In genomic region chr5:14640765-14641164, GRCh38 we compare ENCODE assay signal across 2 cellular contexts.
TF ChIP-seq lines count a peak whose summit lies in the region.

No MANE protein-coding gene starts in this region.

TF ChIP-seq in WTC11, 78 proteins besides CTCF, POLR2A, EP300 and RAD21:
- TF ChIP-seq ZNF219 (CRISPR knock-in tag; IDR thresholded peaks at IDR 0.05; ENCODE audit: borderline replicate concordance) (no peak), CREB1 (CRISPR knock-in tag; IDR thresholded peaks at IDR 0.05) (no peak), NR2C2 (CRISPR knock-in tag; IDR thresholded peaks at IDR 0.05) (no peak)

TF ChIP-seq in SK-N-SH, 30 proteins besides CTCF, POLR2A, EP300 and RAD21:
- TF ChIP-seq FOXM1 (IDR thresholded peaks at IDR 0.05; ENCODE audit: low read depth) (no peak), RFX5 (IDR thresholded peaks at IDR 0.05; ENCODE audit: low read length) (no peak), YY1 (IDR thresholded peaks at IDR 0.05; ENCODE audit: low read depth) (no peak), REST (IDR thresholded peaks at IDR 0.05; ENCODE audit: low read depth, low read length) (no peak), USF1 (IDR thresholded peaks at IDR 0.05; ENCODE audit: borderline replicate concordance, low read depth) (no peak), RXRA (IDR thresholded peaks at IDR 0.05; ENCODE audit: borderline replicate concordance, low read depth) (no peak), EZH2phosphoT487 (IDR thresholded peaks at IDR 0.05; ENCODE audit: borderline replicate concordance, low read depth) (no peak), GABPA (IDR thresholded peaks at IDR 0.05; ENCODE audit: low read depth) (no peak), GATA2 (CRISPR knock-in tag; IDR thresholded peaks at IDR 0.05) (no peak), SMC3 (IDR thresholded peaks at IDR 0.05; ENCODE audit: low read depth, low read length) (no peak), FOXJ3 (CRISPR knock-in tag; IDR thresholded peaks at IDR 0.05) (no peak), TEAD4 (IDR thresholded peaks at IDR 0.05; ENCODE audit: borderline replicate concordance, insufficient read depth) (no peak), NFIC (IDR thresholded peaks at IDR 0.05; ENCODE audit: borderline replicate concordance) (no peak), POLR2AphosphoS5 (IDR thresholded peaks at IDR 0.05; ENCODE audit: low read depth, low read length) (no peak), CHD2 (IDR thresholded peaks at IDR 0.05; ENCODE audit: low read length, partially characterized antibody) (no peak)
